8 cellular contexts compared by ENCODE assay signal in the genomic region with DNA sequence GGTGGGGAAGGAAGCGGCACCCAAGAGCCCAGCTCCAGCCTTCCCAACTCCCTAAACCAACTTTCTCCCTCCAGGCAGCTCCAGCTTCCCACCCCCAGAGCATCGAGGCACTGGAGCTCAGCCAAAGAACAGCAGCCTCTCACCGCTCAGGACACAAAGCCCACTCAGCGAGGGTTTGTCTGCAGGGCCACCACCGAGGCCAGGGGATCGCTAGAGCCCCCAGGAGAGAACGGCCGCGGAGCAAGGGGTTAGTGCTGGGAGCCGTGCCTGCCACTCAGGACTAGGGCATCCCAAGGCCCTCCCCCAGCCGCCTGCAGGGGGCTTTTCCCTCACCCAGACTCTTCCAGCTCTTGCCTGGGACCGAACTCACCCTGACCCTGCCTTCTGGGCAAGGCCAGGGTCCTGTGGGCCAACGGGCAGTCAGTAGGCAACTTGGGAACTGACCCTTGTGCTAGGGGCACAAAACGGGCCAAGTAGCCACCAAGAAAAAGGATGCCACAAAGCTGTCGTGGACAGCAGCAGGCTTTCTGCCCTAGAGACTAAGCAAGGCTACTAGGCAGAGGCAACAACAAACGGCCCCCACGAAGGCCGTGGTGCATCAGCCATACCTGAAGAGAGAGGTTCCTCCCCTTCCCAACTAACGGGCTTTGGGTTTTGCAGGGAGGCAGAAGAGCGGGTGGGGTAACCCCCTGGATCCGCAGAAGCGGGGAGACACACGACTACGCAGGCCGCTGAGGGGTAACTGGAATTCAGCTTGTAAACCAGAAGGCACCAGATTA. TPM values are rescaled to one million over a fixed set of nuclear protein-coding genes. Genes with fewer than 3 reads are reported as not detected.
DNase-seq lines count a peak whose midpoint lies in the region; ATAC-seq and TF ChIP-seq lines count a peak whose summit lies in the region.

No MANE protein-coding gene starts in this region.

- TF ChIP-seq EP300 in gastroesophageal sphincter (IDR thresholded peaks at IDR 0.05), result no peak

- no peak for TF ChIP-seq POLR2A in gastroesophageal sphincter (IDR thresholded peaks at IDR 0.05)

- H3K27me3 ChIP-seq in HAP-1 (ENCODE audit: low read depth), result no peaks in the 10 kb centered on the region
- H3K27me3 ChIP-seq in gastroesophageal sphincter, result no peaks in the 10 kb centered on the region
- H3K27me3 ChIP-seq in smooth muscle cell (ENCODE audit: low read depth), result no peaks in the 10 kb centered on the region

- H3K9me3 ChIP-seq in HAP-1, result no peaks in the 10 kb centered on the region
- no peaks in the 10 kb centered on the region for H3K9me3 ChIP-seq in T-helper 17 cell (ENCODE audit: control insufficient read depth, low read length, poor library complexity, severe bottlenecking)
- H3K9me3 ChIP-seq in gastroesophageal sphincter, result no peaks in the 10 kb centered on the region
- no peaks in the 10 kb centered on the region for H3K9me3 ChIP-seq in smooth muscle cell (replicated peaks; ENCODE audit: low read depth)

- H3K4me3 ChIP-seq in HAP-1 (peak overlapping the region; percentile 99), gastroesophageal sphincter (peak overlapping the region; percentile 65 to 76), smooth muscle cell (peak overlapping the region; percentile 72)

- peak overlapping the region; percentile 84 for H3K4me2 ChIP-seq in smooth muscle cell

- H3K4me1 ChIP-seq in HAP-1 (peaks cover 20% of the 10 kb centered on the region), gastroesophageal sphincter (peaks cover 2 to 68% (median 39%) of the 10 kb centered on the region in 3 donors), smooth muscle cell (ENCODE audit: low read depth) (no peaks in the 10 kb centered on the region)

- H2AFZ ChIP-seq in smooth muscle cell (ENCODE audit: low read depth), result no peak overlapping the region

- peaks cover 18% of the 10 kb centered on the region for H3K4me1 Mint-ChIP-seq in T-helper 17 cell

- H3K4me3 Mint-ChIP-seq in T-helper 17 cell, result peak overlapping the region; percentile 99

- in situ Hi-C loops in HAP-1 (cut with MboI; ENCODE audit: low sequenced_read_pairs), result no loop called here

- ATAC-seq in T-helper 17 cell (no peak), gastroesophageal sphincter (no peak), GM19467 (IDR thresholded peaks at IDR 0.05; ENCODE audit: unreplicated experiment) (no peak), HG03457 (IDR thresholded peaks at IDR 0.05; ENCODE audit: unreplicated experiment) (no peak)

- no peaks in the 10 kb centered on the region for H3F3A ChIP-seq in smooth muscle cell (ENCODE audit: low read depth)

- peak in 1 of 2 experiments; percentile 68 for DNase-seq in HAP-1 (ENCODE audit: low spot score in 2 of 2)
- DNase-seq in T-helper 17 cell, result no peak
- DNase-seq in smooth muscle cell (lab: John Stamatoyannopoulos, UW; ENCODE audit: unreplicated experiment), result no peak
- DNase-seq in cerebellar nuclear complex (lab: John Stamatoyannopoulos, UW), result no peak
- DNase-seq in activated CD4-positive, alpha-beta T cell treated with anti-CD3 and anti-CD28 coated beads for 4 hours, result no peak

- H3K27me3 Mint-ChIP-seq in T-helper 17 cell, result no peaks in the 10 kb centered on the region

- H4K20me1 ChIP-seq in smooth muscle cell (ENCODE audit: low read depth), result peaks cover 63% of the 10 kb centered on the region

- peaks cover 2% of the 10 kb centered on the region for H3K36me3 Mint-ChIP-seq in T-helper 17 cell (ENCODE audit: low read depth)

- H3K9ac ChIP-seq in smooth muscle cell (ENCODE audit: low read depth), result no peak overlapping the region

- 27% methylated on average over 5 of the region's 25 CpGs; no CpG with 5 or more reads in 1 of the 2 donors for WGBS in gastroesophageal sphincter (ENCODE audit: low coverage in 1 of 2), 2 donors
- WGBS in smooth muscle cell (ENCODE audit: low lambda C conversion rate), result 47% methylated on average over 25 of the region's 25 CpGs

- peaks cover 44% of the 10 kb centered on the region for H3K36me3 ChIP-seq in HAP-1 (replicated peaks)
- peaks cover 0 to under 1% of the 10 kb centered on the region in 2 donors for H3K36me3 ChIP-seq in gastroesophageal sphincter
- no peaks in the 10 kb centered on the region for H3K36me3 ChIP-seq in smooth muscle cell (ENCODE audit: low read depth)

- peak overlapping the region; percentile 94 to 99 (median 98) for H3K27ac ChIP-seq in gastroesophageal sphincter
- peak overlapping the region; percentile 1 for H3K27ac ChIP-seq in smooth muscle cell (ENCODE audit: low read depth)

- TF ChIP-seq CTCF in gastroesophageal sphincter (IDR thresholded peaks at IDR 0.05) (no peak), smooth muscle cell (IDR thresholded peaks at IDR 0.05; ENCODE audit: borderline replicate concordance, insufficient read depth, poor library complexity, severe bottlenecking) (no peak)

- H3K79me2 ChIP-seq in smooth muscle cell (ENCODE audit: low read depth), result peaks cover 54% of the 10 kb centered on the region

- H3K27ac Mint-ChIP-seq in T-helper 17 cell, result peak overlapping the region; percentile 94

RNA-seq across cellular contexts. Expression of a gene that starts 2.3 kb away (rescaled TPM):
- total RNA-seq in T-helper 17 cell, result 10 to 100 TPM; 65.7 to 65.8 TPM
- total RNA-seq in gastroesophageal sphincter, result 10 to 100 TPM; 32.9 to 94.4 (median 43.1) TPM
- 23.3 and 23.7 TPM in 2 replicates for total RNA-seq in smooth muscle cell
- 22.8 and 28.0 TPM in 2 replicates for polyA plus RNA-seq in smooth muscle cell

RNA-seq across cellular contexts. Expression of a gene that starts 3.2 kb away (rescaled TPM):
- total RNA-seq in T-helper 17 cell (1 to 10 TPM; 2.4 to 3.0 TPM), gastroesophageal sphincter (1 to 10 TPM; 1.5 to 9.5 (median 5.4) TPM), smooth muscle cell (5.0 and 6.2 TPM in 2 replicates)
- polyA plus RNA-seq in smooth muscle cell, result 9.8 and 11.2 TPM in 2 replicates

RNA-seq across cellular contexts. Expression of a gene that starts 24.9 kb away (rescaled TPM):
- total RNA-seq in T-helper 17 cell, result 10 to 100 TPM in 1 of 2 donors, 1 to 10 TPM in 1; 8.8 to 11.5 TPM
- total RNA-seq in gastroesophageal sphincter, result 10 to 100 TPM in 3 of 4 donors, 1 to 10 TPM in 1; 8.1 to 15.0 (median 12.5) TPM
- not detected in 2 replicates for total RNA-seq in smooth muscle cell
- 0.11 and 0.43 TPM in 2 replicates for polyA plus RNA-seq in smooth muscle cell

RNA-seq across cellular contexts. Expression of a gene that starts 34.5 kb away (rescaled TPM):
- total RNA-seq in T-helper 17 cell (10 to 100 TPM; 42.8 to 48.5 TPM), gastroesophageal sphincter (100 to 1,000 TPM in 1 of 4 donors, 10 to 100 TPM in 3; 68.3 to 103 (median 89.2) TPM), smooth muscle cell (80.1 and 81.2 TPM in 2 replicates)
- 124 and 149 TPM in 2 replicates for polyA plus RNA-seq in smooth muscle cell

RNA-seq across cellular contexts. Expression of a gene that starts 43.2 kb away (rescaled TPM):
- 100 to 1,000 TPM; 374 to 404 TPM for total RNA-seq in T-helper 17 cell
- total RNA-seq in gastroesophageal sphincter, result 10 to 100 TPM; 10.9 to 26.0 (median 18.1) TPM
- total RNA-seq in smooth muscle cell, result 7.6 and 10.9 TPM in 2 replicates
- 11.5 and 15.5 TPM in 2 replicates for polyA plus RNA-seq in smooth muscle cell
